In genomic region chr1:91884459-91885290, GRCh38 we compare ENCODE assay signal across 8 cellular contexts. TPM values are rescaled to one million over a fixed set of nuclear protein-coding genes. Genes with fewer than 3 reads are reported as not detected.
DNase-seq lines count a peak whose midpoint lies in the region; ATAC-seq and TF ChIP-seq lines count a peak whose summit lies in the region.

No MANE protein-coding gene starts in this region.

- peak overlapping the region; percentile 87 for H3K4me3 Mint-ChIP-seq in activated CD8-positive, alpha-beta memory T cell treated with anti-CD3 and anti-CD28 coated beads, Interleukin-2, amount 10 ng/mL, durations not matched to agents 7 days and 5 days
- peak overlapping the region; percentile 99 for H3K4me3 Mint-ChIP-seq in natural killer cell

- H3K9ac ChIP-seq in KMS-11 = no peak overlapping the region

- H3K4me1 Mint-ChIP-seq in activated CD8-positive, alpha-beta memory T cell treated with anti-CD3 and anti-CD28 coated beads, Interleukin-2, amount 10 ng/mL, durations not matched to agents 7 days and 5 days = peaks cover 31% of the 10 kb centered on the region
- H3K4me1 Mint-ChIP-seq in natural killer cell = peaks cover 56 to 59% of the 10 kb centered on the region in 2 donors

- no peak for ATAC-seq in activated CD8-positive, alpha-beta memory T cell treated with anti-CD3 and anti-CD28 coated beads, Interleukin-2, amount 10 ng/mL, durations not matched to agents 7 days and 5 days
- ATAC-seq in natural killer cell = peak; percentile 19 to 24 (median 22)
- no peak for ATAC-seq in GM19463 (IDR thresholded peaks at IDR 0.05; ENCODE audit: unreplicated experiment)

- H4K20me1 ChIP-seq in KMS-11 (ENCODE audit: insufficient read depth) = no peaks in the 10 kb centered on the region

- DNase-seq in CD1c-positive myeloid dendritic cell (ENCODE audit: extremely low spot score) = peak; percentile 2
- DNase-seq in activated CD8-positive, alpha-beta memory T cell treated with anti-CD3 and anti-CD28 coated beads, Interleukin-2, amount 10 ng/mL, durations not matched to agents 7 days and 5 days = peak; percentile 58
- peak; percentile 41 for DNase-seq in natural killer cell
- no peak for DNase-seq in vagina (ENCODE audit: extremely low spot score in 2 of 2)
- DNase-seq in AG08395 (ENCODE audit: low spot score) = no peak

- no peaks in the 10 kb centered on the region for H3K9me3 Mint-ChIP-seq in activated CD8-positive, alpha-beta memory T cell treated with anti-CD3 and anti-CD28 coated beads, Interleukin-2, amount 10 ng/mL, durations not matched to agents 7 days and 5 days (ENCODE audit: low read depth)
- H3K9me3 Mint-ChIP-seq in natural killer cell = no peaks in the 10 kb centered on the region

- peak overlapping the region; percentile 60 for H3K4me2 ChIP-seq in KMS-11

- intact Hi-C loops in natural killer cell (cut with micrococcal nuclease) = loop anchor here (1.0 to 5.0 kb wide), 4 partner anchors 37 to 372 kb away; no protein-coding TSS in a partner anchor
- intact Hi-C loops in vagina (cut with DNase I) = loop anchor here (2.0 to 10.0 kb wide), 3 partner anchors 32 to 196 kb away; no protein-coding TSS in a partner anchor

- peak overlapping the region; percentile 26 for H3K27ac Mint-ChIP-seq in activated CD8-positive, alpha-beta memory T cell treated with anti-CD3 and anti-CD28 coated beads, Interleukin-2, amount 10 ng/mL, durations not matched to agents 7 days and 5 days
- H3K27ac Mint-ChIP-seq in natural killer cell = peak overlapping the region; percentile 85 to 97

- H3K9me3 ChIP-seq in esophagus (ENCODE audit: control insufficient read depth in 2 of 2, insufficient read depth in 1 of 2, low read depth in 1 of 2, low read length in 1 of 2) (no peaks in the 10 kb centered on the region), vagina (no peaks in the 10 kb centered on the region)

- no peak overlapping the region for H3K4me3 ChIP-seq in KMS-11 (IDR thresholded peaks at IDR 0.05; ENCODE audit: insufficient read depth, low read depth, low read length)
- peak overlapping the region; percentile 72 to 98 for H3K4me3 ChIP-seq in esophagus (ENCODE audit: low read depth in 1 of 2, low read length in 2 of 2)
- H3K4me3 ChIP-seq in vagina = peak overlapping the region; percentile 84 to 99

- no peak for TF ChIP-seq POLR2A in vagina (IDR thresholded peaks at IDR 0.05)

- no peaks in the 10 kb centered on the region for H3K36me3 Mint-ChIP-seq in activated CD8-positive, alpha-beta memory T cell treated with anti-CD3 and anti-CD28 coated beads, Interleukin-2, amount 10 ng/mL, durations not matched to agents 7 days and 5 days
- H3K36me3 Mint-ChIP-seq in natural killer cell = peaks cover 6% of the 10 kb centered on the region

- H3K27ac ChIP-seq in KMS-11 = no peak overlapping the region
- peak overlapping the region; percentile 88 to 91 for H3K27ac ChIP-seq in esophagus (ENCODE audit: low read depth in 2 of 2, low read length in 1 of 2)
- H3K27ac ChIP-seq in vagina = peak overlapping the region; percentile 97

- CTCF ChIA-PET in activated CD8-positive, alpha-beta memory T cell treated with anti-CD3 and anti-CD28 coated beads, Interleukin-2, amount 10 ng/mL, durations not matched to agents 7 days and 5 days (lab: Charles Lee) = interaction anchor here (0.8 to 2.2 kb wide), 17 partner anchors 9 to 383 kb away, joined by 3 to 21 read pairs (median 5); no protein-coding TSS in a partner anchor

- H3K27me3 ChIP-seq in KMS-11 (ENCODE audit: insufficient read depth, low read depth) = no peaks in the 10 kb centered on the region
- no peaks in the 10 kb centered on the region for H3K27me3 ChIP-seq in esophagus (ENCODE audit: control insufficient read depth in 1 of 2, insufficient read depth in 2 of 2, low read length in 2 of 2)
- H3K27me3 ChIP-seq in vagina = no peaks in the 10 kb centered on the region

- H3K4me1 ChIP-seq in KMS-11 (ENCODE audit: low read depth, poor library complexity, severe bottlenecking) (no peaks in the 10 kb centered on the region), esophagus (ENCODE audit: control insufficient read depth in 2 of 2, insufficient read depth in 2 of 2, low read length in 1 of 2) (no peaks in the 10 kb centered on the region), vagina (peaks cover 44% of the 10 kb centered on the region)

- 5 to 6% methylated on average over 25 of the region's 25 CpGs for WGBS in esophagus, 2 donors

- H2AFZ ChIP-seq in KMS-11 (ENCODE audit: low read depth) = peak overlapping the region; percentile 67; the same call in 1 of the 2 replicates

- no peaks in the 10 kb centered on the region for H3K79me2 ChIP-seq in KMS-11 (ENCODE audit: insufficient read depth, low read depth)

- H3K36me3 ChIP-seq in KMS-11 (ENCODE audit: insufficient read depth) (no peaks in the 10 kb centered on the region), esophagus (ENCODE audit: control insufficient read depth in 2 of 2, insufficient read depth in 2 of 2, low read length in 1 of 2) (no peaks in the 10 kb centered on the region), vagina (no peaks in the 10 kb centered on the region)

- H3K27me3 Mint-ChIP-seq in activated CD8-positive, alpha-beta memory T cell treated with anti-CD3 and anti-CD28 coated beads, Interleukin-2, amount 10 ng/mL, durations not matched to agents 7 days and 5 days = peaks cover 30% of the 10 kb centered on the region
- H3K27me3 Mint-ChIP-seq in natural killer cell (ENCODE audit: low read depth in 2 of 2) = no peaks in the 10 kb centered on the region

- no peak for TF ChIP-seq CTCF in KMS-11 (conservative IDR thresholded peaks at IDR 0.05; ENCODE audit: low read depth, low read length)
- no peak for TF ChIP-seq CTCF in natural killer cell (IDR thresholded peaks at IDR 0.05)
- TF ChIP-seq CTCF in vagina (IDR thresholded peaks at IDR 0.05) = no peak

RNA-seq across cellular contexts. Expression of gene TGFBR3, which starts 1.3 kb away (rescaled TPM):
- total RNA-seq in activated CD8-positive, alpha-beta memory T cell treated with anti-CD3 and anti-CD28 coated beads, Interleukin-2, amount 10 ng/mL, durations not matched to agents 7 days and 5 days = 10 to 100 TPM; 10.4 to 25.8 TPM
- 10 to 100 TPM in 1 of 2 donors, 1 to 10 TPM in 1; 3.8 to 10.5 TPM for polyA plus RNA-seq in esophagus
- total RNA-seq in natural killer cell (100 to 1,000 TPM; 225 to 274 (median 243) TPM), vagina (221 TPM)

Comparison
In these comparisons a context has a peak if more than half of its experiments do, and no peak if none do; other contexts are left out.
1. DNase-seq: peak in CD1c-positive myeloid dendritic cell (single experiment), activated CD8-positive, alpha-beta memory T cell treated with anti-CD3 and anti-CD28 coated beads, Interleukin-2, amount 10 ng/mL, durations not matched to agents 7 days and 5 days (single experiment) and natural killer cell (single experiment); none in vagina (0 of 2) and AG08395 (single experiment).
2. ATAC-seq: peak in natural killer cell (3 of 3); none in activated CD8-positive, alpha-beta memory T cell treated with anti-CD3 and anti-CD28 coated beads, Interleukin-2, amount 10 ng/mL, durations not matched to agents 7 days and 5 days (single experiment) and GM19463 (single experiment).